In genomic region chr5:56827043-56827442, GRCh38 we compare ENCODE assay signal across 10 cellular contexts. TPM values are rescaled to one million over a fixed set of nuclear protein-coding genes. Genes with fewer than 3 reads are reported as not detected.
A peak's percentile ranks its signal among the peaks of the same experiment; 100 is the strongest.
DNase-seq lines count a peak whose midpoint lies in the region; ATAC-seq and TF ChIP-seq lines count a peak whose summit lies in the region.
"Had no signal": no experiment of that assay in that cellular context is flagged by ENCODE, and none has a peak within 500 bp of the region (broad histone marks: within the 10 kb centered on the region; RNA-seq: fewer than 3 reads in every experiment).

No MANE protein-coding gene starts in this region.

- no peaks in the 10 kb centered on the region for H3K9me3 ChIP-seq in MG63
- H3K9me3 ChIP-seq in aorta (ENCODE audit: control insufficient read depth, low read length) = no peaks in the 10 kb centered on the region

- peaks cover 57 to 90% of the 10 kb centered on the region in 2 donors for H3K4me1 Mint-ChIP-seq in stimulated activated naive B cell treated with anti-CD40 and anti-IgM and Interleukin-4, amounts not matched to agents 10 μg/mL and 1 μg/mL and 100 μg/mL, for 72 hours

- peaks cover 0 to 4% of the 10 kb centered on the region in 2 donors for H3K4me1 ChIP-seq in aorta (ENCODE audit: control insufficient read depth in 1 of 2, insufficient read depth in 2 of 2, low read length in 2 of 2)

- no peaks in the 10 kb centered on the region for H3K9me3 Mint-ChIP-seq in stimulated activated naive B cell treated with anti-CD40 and anti-IgM and Interleukin-4, amounts not matched to agents 10 μg/mL and 1 μg/mL and 100 μg/mL, for 72 hours

- peak overlapping the region; percentile 91 for H3K27ac Mint-ChIP-seq in stimulated activated naive B cell treated with anti-CD40 and anti-IgM and Interleukin-4, amounts not matched to agents 10 μg/mL and 1 μg/mL and 100 μg/mL, for 72 hours

- H3K27me3 ChIP-seq in MG63 (no peaks in the 10 kb centered on the region), aorta (ENCODE audit: control insufficient read depth in 1 of 2, insufficient read depth in 2 of 2, low read length in 1 of 2) (no peaks in the 10 kb centered on the region)

- no peak overlapping the region for H3K4me3 ChIP-seq in fibroblast of pulmonary artery (replicated peaks; ENCODE audit: low read depth, low read length)
- no peak overlapping the region for H3K4me3 ChIP-seq in MG63
- H3K4me3 ChIP-seq in aorta (ENCODE audit: low read length in 2 of 2) = no peak overlapping the region

- H3K36me3 Mint-ChIP-seq in stimulated activated naive B cell treated with anti-CD40 and anti-IgM and Interleukin-4, amounts not matched to agents 10 μg/mL and 1 μg/mL and 100 μg/mL, for 72 hours = peaks cover 18 to 22% of the 10 kb centered on the region in 2 donors

- 39 to 46% methylated on average over 5 of the region's 5 CpGs for WGBS in aorta, 2 donors

- no peaks in the 10 kb centered on the region for H3K27me3 Mint-ChIP-seq in stimulated activated naive B cell treated with anti-CD40 and anti-IgM and Interleukin-4, amounts not matched to agents 10 μg/mL and 1 μg/mL and 100 μg/mL, for 72 hours

- no peak overlapping the region for H3K4me3 Mint-ChIP-seq in stimulated activated naive B cell treated with anti-CD40 and anti-IgM and Interleukin-4, amounts not matched to agents 10 μg/mL and 1 μg/mL and 100 μg/mL, for 72 hours

- DNase-seq in activated gamma-delta T cell treated with Interleukin-2 at 50 U/mL for 16 hours = peak; percentile 14
- no peak for DNase-seq in activated gamma-delta T cell (lab: John Stamatoyannopoulos, UW)
- DNase-seq in SK-N-DZ (ENCODE audit: low spot score) = peak; percentile 20
- no peak for DNase-seq in fibroblast of pulmonary artery (ENCODE audit: low read depth)
- no peak for DNase-seq in stimulated activated naive B cell treated with anti-CD40 and anti-IgM and Interleukin-4, amounts not matched to agents 10 μg/mL and 1 μg/mL and 100 μg/mL, for 72 hours
- no peak for DNase-seq in MG63
- DNase-seq in aorta = no peak
- DNase-seq in SIG-M5 treated with dmso at 0.1 percent for 504 hours (lab: John Stamatoyannopoulos, UW; ENCODE audit: unreplicated experiment) = no peak
- DNase-seq: kidney glomerular epithelial cell, NCI-H510A had no signal

- 0 out of 2 replicates have a peak, but pooled peaks cover 4% of the 10 kb centered on the region for H3K36me3 ChIP-seq in MG63
- H3K36me3 ChIP-seq in aorta (ENCODE audit: control insufficient read depth in 1 of 2, insufficient read depth in 2 of 2, low read length in 1 of 2) = no peaks in the 10 kb centered on the region

- peak; percentile 34 for TF ChIP-seq CTCF in fibroblast of pulmonary artery (IDR thresholded peaks at IDR 0.05; ENCODE audit: low read length, missing control alignments)

- H3K27ac ChIP-seq in aorta (ENCODE audit: low read depth in 1 of 2, low read length in 2 of 2) = no peak overlapping the region

- intact Hi-C loops in aorta (cut with DNase I) = no loop called here

- ATAC-seq in stimulated activated naive B cell treated with anti-CD40 and anti-IgM and Interleukin-4, amounts not matched to agents 10 μg/mL and 1 μg/mL and 100 μg/mL, for 72 hours (replicated peaks) = peak; percentile 28 to 39
- no peak for ATAC-seq in aorta (ENCODE audit: low FRiP score)

RNA-seq across cellular contexts. Expression of gene MAP3K1, which starts 11.7 kb away (rescaled TPM):
- 6.0 and 7.7 TPM in 2 replicates for polyA plus RNA-seq in SK-N-DZ (2014; cell fraction: cytosol; rRNA removed)
- 6.1 and 6.8 TPM in 2 replicates for polyA plus RNA-seq in SK-N-DZ (2014; cell fraction: nucleus; rRNA removed)
- 8.8 and 9.3 TPM in 2 replicates for total RNA-seq in MG63 (2014; rRNA removed; shearing (Covaris generic); ENCODE audit: low replicate concordance)
- 10 to 100 TPM; 11.2 to 26.3 TPM for total RNA-seq in aorta
- 1 to 10 TPM; 1.8 to 3.2 TPM for polyA plus RNA-seq in aorta

Comparison
In these comparisons a context has a peak if more than half of its experiments do, and no peak if none do; other contexts are left out.
1. DNase-seq: peak in activated gamma-delta T cell treated with Interleukin-2 at 50 U/mL for 16 hours (single experiment) and SK-N-DZ (single experiment); none in activated gamma-delta T cell (single experiment), fibroblast of pulmonary artery (single experiment), stimulated activated naive B cell treated with anti-CD40 and anti-IgM and Interleukin-4, amounts not matched to agents 10 μg/mL and 1 μg/mL and 100 μg/mL, for 72 hours (single experiment), MG63 (single experiment), aorta (0 of 2) and SIG-M5 treated with dmso at 0.1 percent for 504 hours (single experiment).